In the genomic region with DNA sequence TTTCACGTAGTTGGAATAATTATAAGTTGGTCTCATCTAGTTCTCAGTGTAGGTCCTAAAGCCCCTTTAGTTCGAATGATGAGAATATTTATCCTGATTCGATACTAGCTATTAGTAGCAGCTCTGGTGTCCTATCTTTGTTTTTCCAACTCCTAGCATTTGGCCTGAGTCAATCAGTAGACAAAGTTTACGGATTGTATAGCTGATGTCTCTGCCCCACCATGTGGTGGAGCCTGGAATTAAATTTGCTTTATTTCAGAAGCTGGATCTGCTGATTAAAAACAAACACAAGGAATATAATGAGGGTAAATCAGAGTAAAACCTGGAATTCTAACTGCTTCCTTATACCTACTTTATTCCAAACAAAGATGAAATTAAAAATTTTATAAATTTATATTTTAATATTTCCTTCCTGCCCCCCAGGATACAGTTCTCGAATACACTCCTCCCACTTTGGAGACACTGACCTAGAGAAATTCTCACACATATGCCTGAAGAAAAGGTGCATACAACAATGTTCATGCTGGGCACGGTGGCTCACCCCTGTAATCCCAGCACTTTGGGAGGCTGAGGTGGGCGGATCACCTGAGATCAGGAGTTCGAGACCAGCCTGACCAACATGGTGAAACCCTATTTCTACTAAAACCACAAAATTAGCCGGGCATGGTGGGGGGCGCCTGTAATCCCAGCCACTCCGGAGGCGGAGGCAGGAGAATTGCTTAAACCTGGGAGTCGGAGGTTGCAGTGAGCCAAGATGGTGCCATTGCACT, we compare ENCODE assay signal across 1 cellular context.
TF ChIP-seq lines count a peak whose summit lies in the region.

No MANE protein-coding gene starts in this region.

TF ChIP-seq in liver, 16 proteins besides CTCF, POLR2A, EP300 and RAD21 (continued from another document):
- TF ChIP-seq TAF1 (conservative IDR thresholded peaks at IDR 0.05) (no peak), ATF3 (IDR thresholded peaks at IDR 0.05) (no peak)
TF ChIP-seq in liver: peak in this region for 0.
